In the genomic region with DNA sequence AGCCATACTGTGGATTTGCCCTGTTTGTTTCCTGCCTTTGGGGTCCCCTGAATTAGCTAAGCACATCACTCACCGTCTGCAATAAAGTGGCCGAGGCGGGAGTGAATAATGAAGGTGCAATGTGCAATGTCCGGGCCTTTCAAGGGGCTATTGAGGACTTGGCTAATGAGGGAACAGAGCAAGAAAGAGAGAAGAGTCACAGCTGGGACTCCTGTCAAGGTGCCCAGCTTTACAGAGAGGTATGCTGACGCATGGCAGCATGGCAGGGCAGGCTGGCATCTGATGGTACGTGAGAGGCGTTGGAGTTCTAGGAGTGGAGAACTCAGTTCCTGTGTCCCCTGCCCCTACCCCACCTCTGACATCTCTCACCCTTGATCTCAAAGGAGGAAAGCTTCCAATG, we compare ENCODE assay signal across 26 cellular contexts. TPM values are rescaled to one million over a fixed set of nuclear protein-coding genes. Genes with fewer than 3 reads are reported as not detected.
DNase-seq lines count a peak whose midpoint lies in the region; ATAC-seq and TF ChIP-seq lines count a peak whose summit lies in the region.
"Had no signal": no experiment of that assay in that cellular context is flagged by ENCODE, and none has a peak within 500 bp of the region (broad histone marks: within the 10 kb centered on the region; RNA-seq: fewer than 3 reads in every experiment).

No MANE protein-coding gene starts in this region.

- no peak overlapping the region for H3K4me3 ChIP-seq in MG63
- no peak overlapping the region for H3K4me3 ChIP-seq in neuronal stem cell (ENCODE audit: low read length in 2 of 2)
- no peak overlapping the region for H3K4me3 ChIP-seq in left lung
- H3K4me3 ChIP-seq: esophagus squamous epithelium, prostate gland, skin epidermis, upper lobe of left lung had no signal

- no peak overlapping the region for H3K14ac ChIP-seq in neuronal stem cell (ENCODE audit: low read length)

- H3K9me3 ChIP-seq in MG63, result no peaks in the 10 kb centered on the region
- peaks cover 0 to 1% of the 10 kb centered on the region in 2 donors for H3K9me3 ChIP-seq in neuronal stem cell (replicated peaks in 1 of 2; ENCODE audit: control insufficient read depth in 2 of 2, insufficient read depth in 1 of 2, low read depth in 1 of 2, low read length in 2 of 2)
- H3K9me3 ChIP-seq in left lung, result no peaks in the 10 kb centered on the region
- H3K9me3 ChIP-seq: Caco-2, esophagus squamous epithelium, prostate gland, upper lobe of left lung had no signal

- H3K27me3 ChIP-seq in MG63 (no peaks in the 10 kb centered on the region), neuronal stem cell (ENCODE audit: control insufficient read depth in 3 of 3, insufficient read depth in 3 of 3, low read depth in 1 of 3, low read length in 3 of 3) (peaks cover 0 to 42% (median 0%) of the 10 kb centered on the region in 3 experiments), left lung (peaks cover 0 to 43% of the 10 kb centered on the region in 2 donors)
- H3K27me3 ChIP-seq: upper lobe of left lung had no signal

- no peaks in the 10 kb centered on the region for H3K36me3 ChIP-seq in MG63
- H3K36me3 ChIP-seq in neuronal stem cell (replicated peaks in 1 of 2; ENCODE audit: control insufficient read depth in 2 of 2, insufficient read depth in 2 of 2, low read length in 2 of 2), result no peaks in the 10 kb centered on the region
- no peaks in the 10 kb centered on the region for H3K36me3 ChIP-seq in left lung
- H3K36me3 ChIP-seq: esophagus squamous epithelium, prostate gland, upper lobe of left lung had no signal

- intact Hi-C loops in left lung (cut with DNase I), result no loop called here

- H2AFZ ChIP-seq in neuronal stem cell (ENCODE audit: low read length), result no peak overlapping the region

- WGBS in neuronal stem cell (ENCODE audit: extremely low coverage in 2 of 2, insufficient read length in 2 of 2, insufficient replicate concordance in 1 of 2), 2 donors, result no CpG with 5 or more reads among the region's 7 CpGs

- no peak overlapping the region for H3K23ac ChIP-seq in neuronal stem cell (ENCODE audit: low read depth, low read length, poor library complexity)

- H3K9ac ChIP-seq in neuronal stem cell (ENCODE audit: low read depth, low read length, poor library complexity), result no peak overlapping the region

- no peak overlapping the region for H2AK5ac ChIP-seq in neuronal stem cell (ENCODE audit: low read depth, low read length)

- H3K4me1 ChIP-seq in neuronal stem cell (ENCODE audit: control insufficient read depth in 2 of 2, insufficient read depth in 1 of 2, low read depth in 1 of 2, low read length in 2 of 2), result peaks cover 0 to 5% of the 10 kb centered on the region in 2 donors
- no peaks in the 10 kb centered on the region for H3K4me1 ChIP-seq in left lung
- H3K4me1 ChIP-seq: Caco-2, prostate gland, upper lobe of left lung had no signal

- H2BK12ac ChIP-seq in neuronal stem cell (ENCODE audit: low read length), result no peak overlapping the region

- no peak overlapping the region for H3K27ac ChIP-seq in neuronal stem cell (replicated peaks; ENCODE audit: low read length)
- H3K27ac ChIP-seq in left lung, result no peak overlapping the region
- H3K27ac ChIP-seq: esophagus squamous epithelium, prostate gland, skin epidermis, upper lobe of left lung had no signal

- no peak overlapping the region for H4K8ac ChIP-seq in neuronal stem cell (ENCODE audit: low read depth, low read length)

- H4K91ac ChIP-seq in neuronal stem cell (ENCODE audit: low read depth, low read length, poor library complexity), result no peak overlapping the region

- no peaks in the 10 kb centered on the region for H3K79me1 ChIP-seq in neuronal stem cell (ENCODE audit: low read depth, low read length)

- no peaks in the 10 kb centered on the region for H3K36me3 Mint-ChIP-seq in stimulated activated memory B cell treated with anti-CD40 and anti-IgM and Interleukin-4, amounts not matched to agents 10 μg/mL and 1 μg/mL and 100 μg/mL, for 72 hours
- H3K36me3 Mint-ChIP-seq: activated naive CD4-positive, alpha-beta T cell treated with anti-CD3 and anti-CD28 coated beads, Interleukin-2, amount 10 ng/mL, durations not matched to agents 7 days and 5 days had no signal

- no peak overlapping the region for H3K4me2 ChIP-seq in neuronal stem cell (ENCODE audit: insufficient read depth, low read length, poor library complexity, severe bottlenecking)

- no peak overlapping the region for H3K4ac ChIP-seq in neuronal stem cell (ENCODE audit: low read length)

- no peak overlapping the region for H2BK15ac ChIP-seq in neuronal stem cell (ENCODE audit: low read length)

- H3K4me1 Mint-ChIP-seq in stimulated activated memory B cell treated with anti-CD40 and anti-IgM and Interleukin-4, amounts not matched to agents 10 μg/mL and 1 μg/mL and 100 μg/mL, for 72 hours, result peaks cover 41% of the 10 kb centered on the region
- H3K4me1 Mint-ChIP-seq: activated naive CD4-positive, alpha-beta T cell treated with anti-CD3 and anti-CD28 coated beads, Interleukin-2, amount 10 ng/mL, durations not matched to agents 7 days and 5 days had no signal

- no peak overlapping the region for H3K4me3 Mint-ChIP-seq in stimulated activated memory B cell treated with anti-CD40 and anti-IgM and Interleukin-4, amounts not matched to agents 10 μg/mL and 1 μg/mL and 100 μg/mL, for 72 hours
- H3K4me3 Mint-ChIP-seq: activated CD8-positive, alpha-beta T cell treated with anti-CD3 and anti-CD28 coated beads, Interleukin-2, amount 10 ng/mL, durations not matched to agents 7 days and 5 days; activated naive CD4-positive, alpha-beta T cell treated with anti-CD3 and anti-CD28 coated beads, Interleukin-2, amount 10 ng/mL, durations not matched to agents 7 days and 5 days had no signal

- DNase-seq in MG63 (peak; percentile 64), astrocyte of the hippocampus (ENCODE audit: low read depth, low spot score) (peak; percentile 38), neuronal stem cell (ENCODE audit: low spot score) (no peak), left lung (no peak)
- DNase-seq: activated CD8-positive, alpha-beta T cell treated with anti-CD3 and anti-CD28 coated beads, Interleukin-2, amount 10 ng/mL, durations not matched to agents 7 days and 5 days; activated naive CD4-positive, alpha-beta T cell treated with anti-CD3 and anti-CD28 coated beads, Interleukin-2, amount 10 ng/mL, durations not matched to agents 7 days and 5 days; amygdala; central memory CD4-positive, alpha-beta T cell; dermis blood vessel endothelial cell; DMS79; esophagus squamous epithelium; foreskin melanocyte; MM.1S; NCI-H2081 treated with DMSO at 0.1 percent for 48 hours; NCI-H774; RPMI8226; T-helper 1 cell had no signal

- ATAC-seq in stimulated activated memory B cell treated with anti-CD40 and anti-IgM and Interleukin-4, amounts not matched to agents 10 μg/mL and 1 μg/mL and 100 μg/mL, for 72 hours, result no peak
- no peak for ATAC-seq in HG02852 (IDR thresholded peaks at IDR 0.05; ENCODE audit: unreplicated experiment)
- no peak for ATAC-seq in HG02763 (IDR thresholded peaks at IDR 0.05; ENCODE audit: unreplicated experiment)
- ATAC-seq in left lung, result no peak
- ATAC-seq: activated CD4-positive, CD25-positive, alpha-beta regulatory T cell treated with anti-CD3 and anti-CD28 coated beads, Interleukin-2, amount 50 U/mL, for 24 hours; activated CD8-positive, alpha-beta T cell treated with anti-CD3 and anti-CD28 coated beads, Interleukin-2, amount 10 ng/mL, durations not matched to agents 7 days and 5 days had no signal

- no peak for TF ChIP-seq CTCF in left lung (IDR thresholded peaks at IDR 0.05)

- H3K18ac ChIP-seq in neuronal stem cell (ENCODE audit: low read length), result no peak overlapping the region

- H3K27ac Mint-ChIP-seq in stimulated activated memory B cell treated with anti-CD40 and anti-IgM and Interleukin-4, amounts not matched to agents 10 μg/mL and 1 μg/mL and 100 μg/mL, for 72 hours, result peak overlapping the region; percentile 25
- H3K27ac Mint-ChIP-seq: activated CD8-positive, alpha-beta T cell treated with anti-CD3 and anti-CD28 coated beads, Interleukin-2, amount 10 ng/mL, durations not matched to agents 7 days and 5 days; activated naive CD4-positive, alpha-beta T cell treated with anti-CD3 and anti-CD28 coated beads, Interleukin-2, amount 10 ng/mL, durations not matched to agents 7 days and 5 days had no signal

- H2BK120ac ChIP-seq in neuronal stem cell (ENCODE audit: low read depth, low read length), result no peak overlapping the region

- H2BK5ac ChIP-seq in neuronal stem cell (ENCODE audit: low read length), result peak overlapping the region; percentile 10

- H3K9me3 Mint-ChIP-seq in stimulated activated memory B cell treated with anti-CD40 and anti-IgM and Interleukin-4, amounts not matched to agents 10 μg/mL and 1 μg/mL and 100 μg/mL, for 72 hours, result no peaks in the 10 kb centered on the region
- H3K9me3 Mint-ChIP-seq: activated naive CD4-positive, alpha-beta T cell treated with anti-CD3 and anti-CD28 coated beads, Interleukin-2, amount 10 ng/mL, durations not matched to agents 7 days and 5 days had no signal

- peaks cover 28% of the 10 kb centered on the region for H3K27me3 Mint-ChIP-seq in stimulated activated memory B cell treated with anti-CD40 and anti-IgM and Interleukin-4, amounts not matched to agents 10 μg/mL and 1 μg/mL and 100 μg/mL, for 72 hours

RNA-seq across cellular contexts. Expression of gene ATP2B2, which starts 13.8 kb away (rescaled TPM):
- 0.03 TPM in 1 of 2 replicates, not detected in the other for total RNA-seq in MG63 (2014; rRNA removed; shearing (Covaris generic); ENCODE audit: low replicate concordance)
- 0.15 TPM for polyA plus RNA-seq in neuronal stem cell (2013, experiment 1 of 2)
- polyA plus RNA-seq in neuronal stem cell (2013, experiment 2 of 2), result 0.17 TPM
- under 1 TPM in 1 of 2 donors, not detected in 1; 0.18 TPM for total RNA-seq in left lung
- total RNA-seq: activated CD8-positive, alpha-beta T cell treated with anti-CD3 and anti-CD28 coated beads, Interleukin-2, amount 10 ng/mL, durations not matched to agents 7 days and 5 days; Caco-2; dermis blood vessel endothelial cell; SK-MEL-5 had no signal

Comparison
In these comparisons a context has a peak if more than half of its experiments do, and no peak if none do; other contexts are left out.
1. DNase-seq: peak in MG63 (single experiment) and astrocyte of the hippocampus (single experiment); none in neuronal stem cell (single experiment) and left lung (0 of 2).